Comparison of ENCODE assay signal across 8 cellular contexts in the genomic region with DNA sequence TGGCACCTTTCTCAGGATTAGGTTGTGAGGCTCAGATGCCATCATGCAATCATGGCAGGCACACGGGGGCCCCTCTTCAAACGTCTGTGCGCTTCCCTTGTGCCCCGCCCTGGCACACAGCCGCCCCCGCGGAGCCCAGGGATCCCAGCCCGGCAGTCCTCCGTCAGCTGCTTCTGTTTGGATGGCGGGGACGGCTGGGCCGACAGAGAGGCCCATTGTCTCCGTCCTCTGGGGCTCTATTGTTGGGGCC. TPM values are rescaled to one million over a fixed set of nuclear protein-coding genes. Genes with fewer than 3 reads are reported as not detected.
DNase-seq lines count a peak whose midpoint lies in the region; ATAC-seq and TF ChIP-seq lines count a peak whose summit lies in the region.

No MANE protein-coding gene starts in this region.

- H3K27ac ChIP-seq in RWPE1 (peak overlapping the region; percentile 74), caudate nucleus (ENCODE audit: low read depth, low read length) (peak overlapping the region; percentile 97)

- ATAC-seq in activated CD4-positive, CD25-positive, alpha-beta regulatory T cell treated with anti-CD3 and anti-CD28 coated beads, Interleukin-2, amount 50 U/mL, for 24 hours: peak; percentile 1 to 3
- peak; percentile 39 for ATAC-seq in left lobe of liver
- ATAC-seq in GM19328 (IDR thresholded peaks at IDR 0.05; ENCODE audit: unreplicated experiment): no peak

- POLR2A ChIA-PET in RWPE1 (lab: Yijun Ruan, JAX; ENCODE audit: low non-redundant PET): no interaction called here

- CTCF ChIA-PET in RWPE1 (lab: Yijun Ruan, JAX): interaction anchor here (0.8 kb wide), 1 partner anchor 169 kb away, joined by 4 read pairs; no protein-coding TSS in a partner anchor

- TF ChIP-seq CTCF in RWPE1 (conservative IDR thresholded peaks at IDR 0.05; ENCODE audit: low read depth): no peak

- no peak for DNase-seq in activated CD4-positive, CD25-positive, alpha-beta regulatory T cell (lab: John Stamatoyannopoulos, UW)
- peak; percentile 34 for DNase-seq in RWPE1 (ENCODE audit: low spot score)
- DNase-seq in caudate nucleus (lab: John Stamatoyannopoulos, UW): peak in 52 of 61 donors; percentile 61 to 96 (median 91)
- DNase-seq in left lobe of liver (ENCODE audit: low spot score): no peak
- peak; percentile 54 to 55 for DNase-seq in stimulated activated CD4-positive, alpha-beta T cell treated with anti-CD3 and anti-CD28 coated beads, Interleukin-2, amount 100 ng/mL, for 24 hours
- no peak for DNase-seq in SK-N-DZ (ENCODE audit: low spot score)

RNA-seq across cellular contexts. Expression of gene HDAC11, which starts 0.8 kb away (rescaled TPM):
- total RNA-seq in left lobe of liver: 4.6 TPM
- polyA plus RNA-seq in SK-N-DZ (2014; cell fraction: cytosol; rRNA removed): 11.6 and 11.8 TPM in 2 replicates
- 5.2 and 6.3 TPM in 2 replicates for polyA plus RNA-seq in SK-N-DZ (2014; cell fraction: nucleus; rRNA removed)

RNA-seq across cellular contexts. Expression of gene NUP210, which starts 59.1 kb away (rescaled TPM):
- total RNA-seq in left lobe of liver: 19.1 TPM
- polyA plus RNA-seq in SK-N-DZ (2014; cell fraction: cytosol; rRNA removed): 56.4 and 61.5 TPM in 2 replicates
- 60.0 and 87.4 TPM in 2 replicates for polyA plus RNA-seq in SK-N-DZ (2014; cell fraction: nucleus; rRNA removed)

Comparison
In these comparisons a context has a peak if more than half of its experiments do, and no peak if none do; other contexts are left out.
1. DNase-seq: peak in RWPE1 (single experiment), caudate nucleus (52 of 61) and stimulated activated CD4-positive, alpha-beta T cell treated with anti-CD3 and anti-CD28 coated beads, Interleukin-2, amount 100 ng/mL, for 24 hours (2 of 2); none in activated CD4-positive, CD25-positive, alpha-beta regulatory T cell (0 of 4), left lobe of liver (single experiment) and SK-N-DZ (single experiment).